Comparison of ENCODE assay signal across 1 cellular context in genomic region chr11:129820228-129820627, GRCh38.
TF ChIP-seq lines count a peak whose summit lies in the region.
"Not testable (repeated sequence)": the region's sequence is repeated elsewhere in the genome, so short reads cannot be mapped to it uniquely, and the experiment has no call there.

No MANE protein-coding gene starts in this region.

TF ChIP-seq in HepG2, 621 proteins besides CTCF, POLR2A, EP300 and RAD21:
- TF ChIP-seq SOX5 (CRISPR knock-in tag; IDR thresholded peaks at IDR 0.05; ENCODE audit: borderline replicate concordance), result peak; percentile 21; the same call in 1 of the 2 replicates
- TF ChIP-seq PAXIP1 (CRISPR knock-in tag; conservative IDR thresholded peaks at IDR 0.05), result peak; percentile 40; the same call in 1 of the 2 replicates
- TF ChIP-seq GATAD2A (CRISPR knock-in tag; IDR thresholded peaks at IDR 0.05), result peak; percentile 46; the same call in 1 of the 2 replicates
- 0 out of 2 replicates have a peak, but pooled peaks have one; percentile 38 for TF ChIP-seq ZNF33A (CRISPR knock-in tag; IDR thresholded peaks at IDR 0.05; ENCODE audit: borderline replicate concordance)
- 0 out of 2 replicates have a peak, but pooled peaks have one; percentile 51 for TF ChIP-seq ZNF670 (CRISPR knock-in tag; IDR thresholded peaks at IDR 0.05; ENCODE audit: borderline replicate concordance)
- 0 out of 2 replicates have a peak, but pooled peaks have one; percentile 42 for TF ChIP-seq ZNF816 (CRISPR knock-in tag; IDR thresholded peaks at IDR 0.05; ENCODE audit: borderline replicate concordance)
- TF ChIP-seq FOXP1 (IDR thresholded peaks at IDR 0.05); LCORL (CRISPR knock-in tag; IDR thresholded peaks at IDR 0.05): not testable (repeated sequence)
- TF ChIP-seq FOXP1 (CRISPR knock-in tag; IDR thresholded peaks at IDR 0.05), result 0 out of 2 replicates have a peak, but pooled peaks have one; percentile 35
- peak; percentile 58; the same call in 1 of the 2 replicates for TF ChIP-seq AHDC1 (CRISPR knock-in tag; IDR thresholded peaks at IDR 0.05; ENCODE audit: borderline replicate concordance)
- peak; percentile 39; the same call in 1 of the 2 replicates for TF ChIP-seq FOXA3 (CRISPR knock-in tag; IDR thresholded peaks at IDR 0.05)
- TF ChIP-seq ZBTB33 (CRISPR knock-in tag; IDR thresholded peaks at IDR 0.05), result 0 out of 2 replicates have a peak, but pooled peaks have one; percentile 64
- 0 out of 2 replicates have a peak, but pooled peaks have one; percentile 35 for TF ChIP-seq ZFP82 (CRISPR knock-in tag; IDR thresholded peaks at IDR 0.05; ENCODE audit: borderline replicate concordance)
- TF ChIP-seq MAFK (conservative IDR thresholded peaks at IDR 0.05 in 1 of 2, IDR thresholded peaks at IDR 0.05 in 1 of 2; ENCODE audit: low read length in 2 of 2), result peak in 1 of 2 experiments; percentile 7; a peak in 1 of 4 replicates
- peak; percentile 27; the same call in 1 of the 2 replicates for TF ChIP-seq LCORL (IDR thresholded peaks at IDR 0.05)
- 0 out of 2 replicates have a peak, but pooled peaks have one; percentile 29 for TF ChIP-seq HDAC1 (CRISPR knock-in tag; IDR thresholded peaks at IDR 0.05)
- TF ChIP-seq ARID5B (CRISPR knock-in tag; IDR thresholded peaks at IDR 0.05), result peak; percentile 37; the same call in 1 of the 2 replicates
- peak; percentile 69 for TF ChIP-seq FOSL2 (CRISPR knock-in tag; IDR thresholded peaks at IDR 0.05)
- 0 out of 2 replicates have a peak, but pooled peaks have one; percentile 8 for TF ChIP-seq BCL6 (CRISPR knock-in tag; IDR thresholded peaks at IDR 0.05)
- TF ChIP-seq ATF4 (CRISPR knock-in tag; IDR thresholded peaks at IDR 0.05), result 0 out of 4 replicates have a peak, but pooled peaks of 1 of the 2 experiments have one; percentile 12
- TF ChIP-seq ZBTB38 (CRISPR knock-in tag; IDR thresholded peaks at IDR 0.05), result 0 out of 2 replicates have a peak, but pooled peaks have one; percentile 29
- TF ChIP-seq MEF2D (CRISPR knock-in tag; IDR thresholded peaks at IDR 0.05), result peak; percentile 22; the same call in 1 of the 2 replicates
- TF ChIP-seq SAP130 (CRISPR knock-in tag; IDR thresholded peaks at IDR 0.05; ENCODE audit: low read depth), result peak; percentile 45; the same call in 1 of the 2 replicates
- TF ChIP-seq MED1 (CRISPR knock-in tag; IDR thresholded peaks at IDR 0.05), result peak; percentile 30; the same call in 1 of the 2 replicates
